36 cellular contexts compared by ENCODE assay signal in genomic region chr2:12379143-12379542, GRCh38.
"Had no signal": no experiment of that assay in that cellular context is flagged by ENCODE, and none has a peak within 500 bp of the region (broad histone marks: within the 10 kb centered on the region; RNA-seq: fewer than 3 reads in every experiment).

No MANE protein-coding gene starts in this region.

- H3K9me3 Mint-ChIP-seq: activated B cell treated with CpG ODN at 0.5 μM for 24 hours; activated CD4-positive, alpha-beta memory T cell treated with anti-CD3 and anti-CD28 coated beads for 36 hours; activated CD8-positive, alpha-beta T cell treated with anti-CD3 and anti-CD28 coated beads for 36 hours; activated naive CD4-positive, alpha-beta T cell treated with anti-CD3 and anti-CD28 coated beads, Interleukin-2, amount 10 ng/mL, durations not matched to agents 7 days and 5 days; activated naive CD4-positive, alpha-beta T cell treated with anti-CD3 and anti-CD28 coated beads, Interleukin-2, amount 50 U/mL, for 24 hours; activated naive CD8-positive, alpha-beta T cell treated with anti-CD3 and anti-CD28 coated beads, Interleukin-2, amount 50 U/mL, for 24 hours; activated T-cell treated with anti-CD3 and anti-CD28 coated beads, Interleukin-2, amount 50 U/mL, for 4 hours; activated T-helper 17 cell treated with anti-CD3 and anti-CD28 coated beads, Interleukin-2, amount 50 U/mL, for 72 hours; T-helper 1 cell treated with Interleukin-12 subunit alpha and Interleukin-12 subunit beta and Interleukin-4 antibody, amounts not matched to agents 30 μg/mL and 1 μg/mL, for 36 hours; T-helper 2 cell treated with Interferon-gamma antibody and Interleukin-4, amounts not matched to agents 5 μg/mL and 100 μg/mL, for 36 hours had no signal

- DNase-seq: activated B cell treated with CpG ODN at 0.5 μM for 24 hours; activated CD4-positive, alpha-beta memory T cell treated with anti-CD3 and anti-CD28 coated beads for 36 hours; activated CD4-positive, alpha-beta T cell treated with anti-CD3 and anti-CD28 coated beads for 4 hours; activated CD4-positive, alpha-beta T cell treated with anti-CD3 and anti-CD28 coated beads, Interleukin-2, amount 10 ng/mL, durations not matched to agents 24 days and 14 days; activated CD4-positive, alpha-beta T cell treated with anti-CD3 and anti-CD28 coated beads, Interleukin-2, amount 50 U/mL, for 1 hour; activated CD4-positive, alpha-beta T cell treated with anti-CD3 and anti-CD28 coated beads, Interleukin-2, amount 50 U/mL, for 4 hours; activated CD4-positive, CD25-positive, alpha-beta regulatory T cell treated with anti-CD3 and anti-CD28 coated beads, Interleukin-2, amount 50 U/mL, for 72 hours; activated CD8-positive, alpha-beta memory T cell treated with anti-CD3 and anti-CD28 coated beads, Interleukin-2, amount 50 U/mL, for 4 hours; activated CD8-positive, alpha-beta T cell treated with anti-CD3 and anti-CD28 coated beads for 36 hours; activated effector memory CD4-positive, alpha-beta T cell treated with anti-CD3 and anti-CD28 coated beads, Interleukin-2, amount 50 U/mL, for 16 hours; activated gamma-delta T cell treated with Interleukin-2 at 50 U/mL for 16 hours; activated naive CD4-positive, alpha-beta T cell; activated naive CD4-positive, alpha-beta T cell treated with anti-CD3 and anti-CD28 coated beads, Interleukin-2, amount 10 ng/mL, durations not matched to agents 7 days and 5 days; activated naive CD8-positive, alpha-beta T cell treated with anti-CD3 and anti-CD28 coated beads, Interleukin-2, amount 10 ng/mL, durations not matched to agents 7 days and 5 days; activated naive CD8-positive, alpha-beta T cell treated with anti-CD3 and anti-CD28 coated beads, Interleukin-2, amount 50 U/mL, for 24 hours; activated T-cell treated with anti-CD3 and anti-CD28 coated beads for 4 hours; activated T-cell treated with anti-CD3 and anti-CD28 coated beads, Interleukin-2, amount 50 U/mL, for 1 hour; activated T-cell treated with anti-CD3 and anti-CD28 coated beads, Interleukin-2, amount 50 U/mL, for 4 hours; activated T-cell treated with anti-CD3 and anti-CD28 coated beads, Interleukin-2, amount 50 U/mL, for 72 hours; amniotic stem cell; aorta; body of pancreas; brain microvascular endothelial cell; central memory CD4-positive, alpha-beta T cell; SW 1271; T-helper 1 cell; T-helper 2 cell; T-helper 9 cell had no signal

- H3K36me3 Mint-ChIP-seq: activated CD4-positive, alpha-beta memory T cell treated with anti-CD3 and anti-CD28 coated beads for 36 hours; activated naive CD4-positive, alpha-beta T cell treated with anti-CD3 and anti-CD28 coated beads, Interleukin-2, amount 10 ng/mL, durations not matched to agents 7 days and 5 days; activated naive CD4-positive, alpha-beta T cell treated with anti-CD3 and anti-CD28 coated beads, Interleukin-2, amount 50 U/mL, for 24 hours had no signal

- H3K27ac ChIP-seq: body of pancreas, brain microvascular endothelial cell, breast epithelium, VCaP had no signal

- H3K4me1 ChIP-seq: body of pancreas, breast epithelium had no signal

- H3K27me3 ChIP-seq: body of pancreas, brain microvascular endothelial cell, breast epithelium had no signal

- ATAC-seq: activated CD8-positive, alpha-beta T cell treated with anti-CD3 and anti-CD28 coated beads for 36 hours; activated naive CD8-positive, alpha-beta T cell treated with anti-CD3 and anti-CD28 coated beads, Interleukin-2, amount 50 U/mL, for 24 hours; activated T-cell treated with anti-CD3 and anti-CD28 coated beads, Interleukin-2, amount 50 U/mL, for 4 hours; activated T-cell treated with anti-CD3 and anti-CD28 coated beads, Interleukin-2, amount 50 U/mL, for 72 hours; activated T-helper 17 cell treated with anti-CD3 and anti-CD28 coated beads, Interleukin-2, amount 50 U/mL, for 72 hours; body of pancreas had no signal

- H3K9me3 ChIP-seq: body of pancreas, breast epithelium had no signal

- H3K27ac Mint-ChIP-seq: activated B cell treated with CpG ODN at 0.5 μM for 24 hours; activated CD4-positive, alpha-beta memory T cell treated with anti-CD3 and anti-CD28 coated beads for 36 hours; activated CD4-positive, alpha-beta T cell treated with anti-CD3 and anti-CD28 coated beads, Interleukin-2, amount 10 ng/mL, durations not matched to agents 24 days and 14 days; activated CD8-positive, alpha-beta T cell treated with anti-CD3 and anti-CD28 coated beads for 36 hours; activated naive CD4-positive, alpha-beta T cell treated with anti-CD3 and anti-CD28 coated beads, Interleukin-2, amount 10 ng/mL, durations not matched to agents 7 days and 5 days; activated naive CD4-positive, alpha-beta T cell treated with anti-CD3 and anti-CD28 coated beads, Interleukin-2, amount 50 U/mL, for 24 hours; activated naive CD8-positive, alpha-beta T cell; activated naive CD8-positive, alpha-beta T cell treated with anti-CD3 and anti-CD28 coated beads, Interleukin-2, amount 10 ng/mL, durations not matched to agents 7 days and 5 days; activated naive CD8-positive, alpha-beta T cell treated with anti-CD3 and anti-CD28 coated beads, Interleukin-2, amount 50 U/mL, for 24 hours; activated T-cell treated with anti-CD3 and anti-CD28 coated beads, Interleukin-2, amount 50 U/mL, for 72 hours; activated T-helper 1 cell treated with anti-CD3 and anti-CD28 coated beads, Interleukin-12 subunit alpha, Interleukin-12 subunit beta, Interleukin-2, Interleukin-4 antibody, amounts not matched to agents 30 ng/mL and 10 ng/mL and 1 ng/mL, durations not matched to agents 14 hours and 24 hours and 36 hours; activated T-helper 17 cell treated with anti-CD3 and anti-CD28 coated beads, Interleukin-2, amount 50 U/mL, for 72 hours; T-helper 1 cell treated with Interleukin-12 subunit alpha and Interleukin-12 subunit beta and Interleukin-4 antibody, amounts not matched to agents 30 μg/mL and 1 μg/mL, for 36 hours; T-helper 2 cell treated with Interferon-gamma antibody and Interleukin-4, amounts not matched to agents 5 μg/mL and 100 μg/mL, for 36 hours had no signal

- H3K36me3 ChIP-seq: brain microvascular endothelial cell, breast epithelium had no signal

- H3K4me3 ChIP-seq: body of pancreas, breast epithelium had no signal

- H3K27me3 Mint-ChIP-seq: activated B cell treated with CpG ODN at 0.5 μM for 24 hours; activated CD4-positive, alpha-beta memory T cell treated with anti-CD3 and anti-CD28 coated beads for 36 hours; activated CD8-positive, alpha-beta T cell treated with anti-CD3 and anti-CD28 coated beads for 36 hours; activated naive CD4-positive, alpha-beta T cell treated with anti-CD3 and anti-CD28 coated beads, Interleukin-2, amount 10 ng/mL, durations not matched to agents 7 days and 5 days; activated naive CD4-positive, alpha-beta T cell treated with anti-CD3 and anti-CD28 coated beads, Interleukin-2, amount 50 U/mL, for 24 hours; activated naive CD8-positive, alpha-beta T cell; activated naive CD8-positive, alpha-beta T cell treated with anti-CD3 and anti-CD28 coated beads, Interleukin-2, amount 10 ng/mL, durations not matched to agents 7 days and 5 days; activated naive CD8-positive, alpha-beta T cell treated with anti-CD3 and anti-CD28 coated beads, Interleukin-2, amount 50 U/mL, for 24 hours; activated T-helper 17 cell treated with anti-CD3 and anti-CD28 coated beads, Interleukin-2, amount 50 U/mL, for 72 hours had no signal

- H3K4me3 Mint-ChIP-seq: activated B cell treated with CpG ODN at 0.5 μM for 24 hours; activated CD4-positive, alpha-beta memory T cell treated with anti-CD3 and anti-CD28 coated beads for 36 hours; activated CD4-positive, alpha-beta T cell treated with anti-CD3 and anti-CD28 coated beads, Interleukin-2, amount 10 ng/mL, durations not matched to agents 24 days and 14 days; activated CD8-positive, alpha-beta T cell treated with anti-CD3 and anti-CD28 coated beads for 36 hours; activated naive CD4-positive, alpha-beta T cell treated with anti-CD3 and anti-CD28 coated beads, Interleukin-2, amount 10 ng/mL, durations not matched to agents 7 days and 5 days; activated naive CD4-positive, alpha-beta T cell treated with anti-CD3 and anti-CD28 coated beads, Interleukin-2, amount 50 U/mL, for 24 hours; activated naive CD8-positive, alpha-beta T cell; activated naive CD8-positive, alpha-beta T cell treated with anti-CD3 and anti-CD28 coated beads, Interleukin-2, amount 10 ng/mL, durations not matched to agents 7 days and 5 days; activated naive CD8-positive, alpha-beta T cell treated with anti-CD3 and anti-CD28 coated beads, Interleukin-2, amount 50 U/mL, for 24 hours; activated T-cell treated with anti-CD3 and anti-CD28 coated beads, Interleukin-2, amount 50 U/mL, for 4 hours; activated T-cell treated with anti-CD3 and anti-CD28 coated beads, Interleukin-2, amount 50 U/mL, for 72 hours; activated T-helper 1 cell treated with anti-CD3 and anti-CD28 coated beads, Interleukin-12 subunit alpha, Interleukin-12 subunit beta, Interleukin-2, Interleukin-4 antibody, amounts not matched to agents 30 ng/mL and 10 ng/mL and 1 ng/mL, durations not matched to agents 14 hours and 24 hours and 36 hours; activated T-helper 17 cell treated with anti-CD3 and anti-CD28 coated beads, Interleukin-2, amount 50 U/mL, for 72 hours; T-helper 1 cell treated with Interleukin-12 subunit alpha and Interleukin-12 subunit beta and Interleukin-4 antibody, amounts not matched to agents 30 μg/mL and 1 μg/mL, for 36 hours; T-helper 2 cell treated with Interferon-gamma antibody and Interleukin-4, amounts not matched to agents 5 μg/mL and 100 μg/mL, for 36 hours had no signal
